27 cellular contexts compared by ENCODE assay signal in the genomic region with DNA sequence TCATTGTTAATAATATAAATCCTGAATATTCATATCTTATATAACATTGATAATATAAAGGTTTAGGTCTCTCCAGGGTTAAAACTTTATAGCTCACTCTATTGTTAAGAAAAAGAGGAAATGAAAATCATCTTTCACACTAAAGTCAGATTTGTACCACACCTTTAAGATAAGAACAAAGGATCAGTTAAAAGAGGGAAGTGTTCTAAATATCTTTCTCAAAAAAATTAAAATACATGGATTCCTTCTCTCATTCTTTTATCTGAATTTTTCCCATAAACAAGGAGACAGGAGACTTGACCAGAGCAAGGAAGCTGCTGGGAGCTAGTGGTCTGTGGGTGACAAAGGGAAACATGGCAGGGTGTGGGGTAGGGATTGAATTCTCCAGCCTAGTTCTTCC.
DNase-seq lines count a peak whose midpoint lies in the region; ATAC-seq, FAIRE-seq and TF ChIP-seq lines count a peak whose summit lies in the region.
"Had no signal": no experiment of that assay in that cellular context is flagged by ENCODE, and none has a peak within 500 bp of the region (broad histone marks: within the 10 kb centered on the region; RNA-seq: fewer than 3 reads in every experiment).

No MANE protein-coding gene starts in this region.

- H3K4me1 ChIP-seq in A549 (no peaks in the 10 kb centered on the region), astrocyte (ENCODE audit: insufficient read depth, low read length) (no peaks in the 10 kb centered on the region)
- H3K4me1 ChIP-seq: BE2C, BLaER1 had no signal

- H3K9ac ChIP-seq in astrocyte (ENCODE audit: low read length): no peak overlapping the region
- H3K9ac ChIP-seq: BLaER1 had no signal

- no peak for TF ChIP-seq EP300 in A549 (IDR thresholded peaks at IDR 0.05)

- H3K36me3 Mint-ChIP-seq in astrocyte (ENCODE audit: low read depth, unreplicated experiment): no peaks in the 10 kb centered on the region
- no peaks in the 10 kb centered on the region for H3K36me3 Mint-ChIP-seq in endothelial cell (ENCODE audit: low read depth, unreplicated experiment)
- no peaks in the 10 kb centered on the region for H3K36me3 Mint-ChIP-seq in stimulated activated naive B cell treated with anti-CD40 and anti-IgM and Interleukin-4, amounts not matched to agents 10 μg/mL and 1 μg/mL and 100 μg/mL, for 72 hours
- H3K36me3 Mint-ChIP-seq in WTC11: no peaks in the 10 kb centered on the region
- H3K36me3 Mint-ChIP-seq: CD14-positive monocyte; CD4-positive, alpha-beta memory T cell; CD4-positive, CD25-positive, alpha-beta regulatory T cell; CD8-positive, alpha-beta memory T cell had no signal

- H3K36me3 ChIP-seq in astrocyte (ENCODE audit: insufficient read depth, low read length): no peaks in the 10 kb centered on the region
- H3K36me3 ChIP-seq: BE2C, BLaER1 had no signal

- CTCF ChIA-PET in A549 (lab: Yijun Ruan, JAX) (no interaction called here), WTC11 (lab: Charles Lee) (no interaction called here)

- H3K4me3 ChIP-seq in A549 (no peak overlapping the region), astrocyte (ENCODE audit: insufficient read depth, low read depth, low read length) (no peak overlapping the region)
- H3K4me3 ChIP-seq: BLaER1 had no signal

- no peak overlapping the region for H2AFZ ChIP-seq in astrocyte (ENCODE audit: low read depth, low read length)

- H3K27me3 Mint-ChIP-seq in astrocyte (ENCODE audit: low read depth, unreplicated experiment) (no peaks in the 10 kb centered on the region), endothelial cell (ENCODE audit: unreplicated experiment) (peaks cover 2% of the 10 kb centered on the region), WTC11 (ENCODE audit: low read depth) (no peaks in the 10 kb centered on the region)
- H3K27me3 Mint-ChIP-seq in stimulated activated naive B cell treated with anti-CD40 and anti-IgM and Interleukin-4, amounts not matched to agents 10 μg/mL and 1 μg/mL and 100 μg/mL, for 72 hours: no peaks in the 10 kb centered on the region
- H3K27me3 Mint-ChIP-seq: CD4-positive, alpha-beta memory T cell; CD4-positive, CD25-positive, alpha-beta regulatory T cell; CD8-positive, alpha-beta memory T cell had no signal

- no peak for DNase-seq in A549 (ENCODE audit: low read depth in 1 of 2, low spot score in 1 of 2)
- peak; percentile 9 for DNase-seq in KBM-7
- no peak for DNase-seq in astrocyte (ENCODE audit: low read depth)
- DNase-seq in endothelial cell (ENCODE audit: low spot score): no peak
- no peak for DNase-seq in activated naive CD4-positive, alpha-beta T cell (lab: John Stamatoyannopoulos, UW)
- no peak for DNase-seq in stimulated activated naive B cell treated with anti-CD40 and anti-IgM and Interleukin-4, amounts not matched to agents 10 μg/mL and 1 μg/mL and 100 μg/mL, for 72 hours
- no peak for DNase-seq in WTC11 (ENCODE audit: low spot score)
- DNase-seq: 8988T; BE2C; C1 segment of cervical spinal cord; CD4-positive, alpha-beta memory T cell; CD4-positive, CD25-positive, alpha-beta regulatory T cell; CD8-positive, alpha-beta memory T cell; COR-L47; DMS 273 treated with DMSO at 0.1 percent for 48 hours; DMS153; DMS53; DMS79; DND-41; EL; GDM1 had no signal

- H3K9me3 ChIP-seq in A549 (no peaks in the 10 kb centered on the region), astrocyte (ENCODE audit: insufficient read depth, low read depth, low read length) (no peaks in the 10 kb centered on the region)
- H3K9me3 ChIP-seq: BE2C, BLaER1 had no signal

- ATAC-seq in A549 (no peak), HG03469 (IDR thresholded peaks at IDR 0.05; ENCODE audit: unreplicated experiment) (no peak), WTC11 (no peak)
- no peak for ATAC-seq in stimulated activated naive B cell treated with anti-CD40 and anti-IgM and Interleukin-4, amounts not matched to agents 10 μg/mL and 1 μg/mL and 100 μg/mL, for 72 hours (replicated peaks)

- TF ChIP-seq RAD21 in A549 (conservative IDR thresholded peaks at IDR 0.05 in 1 of 2, IDR thresholded peaks at IDR 0.05 in 1 of 2): no peak

- no peak overlapping the region for H3K27ac Mint-ChIP-seq in astrocyte (ENCODE audit: unreplicated experiment)
- H3K27ac Mint-ChIP-seq in endothelial cell (ENCODE audit: unreplicated experiment): peak overlapping the region; percentile 30
- no peak overlapping the region for H3K27ac Mint-ChIP-seq in stimulated activated naive B cell treated with anti-CD40 and anti-IgM and Interleukin-4, amounts not matched to agents 10 μg/mL and 1 μg/mL and 100 μg/mL, for 72 hours
- no peak overlapping the region for H3K27ac Mint-ChIP-seq in WTC11
- H3K27ac Mint-ChIP-seq: CD4-positive, alpha-beta memory T cell; CD4-positive, CD25-positive, alpha-beta regulatory T cell; CD8-positive, alpha-beta memory T cell had no signal

- H4K20me1 ChIP-seq in astrocyte (ENCODE audit: insufficient read depth, low read length): no peaks in the 10 kb centered on the region

- in situ Hi-C loops in KBM-7 (cut with MboI; ENCODE audit: low pct_unique_long_range_greater_than_20kb, low sequenced_read_pairs): no loop called here

- TF ChIP-seq POLR2A in A549 (IDR thresholded peaks at IDR 0.05; ENCODE audit: low read length): no peak

- no peaks in the 10 kb centered on the region for H3K27me3 ChIP-seq in astrocyte (ENCODE audit: insufficient read depth, low read length)
- H3K27me3 ChIP-seq: BE2C had no signal

- H3K79me2 ChIP-seq in astrocyte (ENCODE audit: insufficient read depth, low read length): no peaks in the 10 kb centered on the region

- no peaks in the 10 kb centered on the region for H3K9me3 Mint-ChIP-seq in astrocyte (ENCODE audit: unreplicated experiment)
- H3K9me3 Mint-ChIP-seq in endothelial cell (ENCODE audit: unreplicated experiment): no peaks in the 10 kb centered on the region
- H3K9me3 Mint-ChIP-seq in stimulated activated naive B cell treated with anti-CD40 and anti-IgM and Interleukin-4, amounts not matched to agents 10 μg/mL and 1 μg/mL and 100 μg/mL, for 72 hours: no peaks in the 10 kb centered on the region
- peaks cover 4% of the 10 kb centered on the region; the same call in 1 of the 2 replicates for H3K9me3 Mint-ChIP-seq in WTC11

- H3K4me1 Mint-ChIP-seq in astrocyte (ENCODE audit: low read depth, unreplicated experiment): no peaks in the 10 kb centered on the region
- no peaks in the 10 kb centered on the region for H3K4me1 Mint-ChIP-seq in endothelial cell (ENCODE audit: unreplicated experiment)
- no peaks in the 10 kb centered on the region for H3K4me1 Mint-ChIP-seq in stimulated activated naive B cell treated with anti-CD40 and anti-IgM and Interleukin-4, amounts not matched to agents 10 μg/mL and 1 μg/mL and 100 μg/mL, for 72 hours
- H3K4me1 Mint-ChIP-seq in WTC11: peaks cover 3% of the 10 kb centered on the region; the same call in 1 of the 2 replicates
- H3K4me1 Mint-ChIP-seq: CD14-positive monocyte; CD4-positive, alpha-beta memory T cell; CD4-positive, CD25-positive, alpha-beta regulatory T cell; CD8-positive, alpha-beta memory T cell had no signal

- TF ChIP-seq CTCF in A549 (IDR thresholded peaks at IDR 0.05) (no peak), astrocyte (IDR thresholded peaks at IDR 0.05; ENCODE audit: insufficient read depth, low read depth, low read length) (no peak), endothelial cell (IDR thresholded peaks at IDR 0.05; ENCODE audit: unreplicated experiment) (no peak), WTC11 (IDR thresholded peaks at IDR 0.05) (no peak)

- H3K27ac ChIP-seq in A549: no peak overlapping the region
- no peak overlapping the region for H3K27ac ChIP-seq in astrocyte (ENCODE audit: low read depth, low read length)
- H3K27ac ChIP-seq: BLaER1 had no signal

- no peak overlapping the region for H3K4me2 ChIP-seq in A549
- no peak overlapping the region for H3K4me2 ChIP-seq in astrocyte (ENCODE audit: low read length)
- H3K4me2 ChIP-seq: BLaER1 had no signal

- POLR2A ChIA-PET in A549 (lab: Yijun Ruan, JAX) (no interaction called here), WTC11 (lab: Charles Lee) (no interaction called here)

- no peak overlapping the region for H3K4me3 Mint-ChIP-seq in astrocyte (ENCODE audit: unreplicated experiment)
- H3K4me3 Mint-ChIP-seq in endothelial cell (ENCODE audit: unreplicated experiment): no peak overlapping the region
- no peak overlapping the region for H3K4me3 Mint-ChIP-seq in stimulated activated naive B cell treated with anti-CD40 and anti-IgM and Interleukin-4, amounts not matched to agents 10 μg/mL and 1 μg/mL and 100 μg/mL, for 72 hours
- no peak overlapping the region for H3K4me3 Mint-ChIP-seq in WTC11
- H3K4me3 Mint-ChIP-seq: CD14-positive monocyte; CD4-positive, alpha-beta memory T cell; CD4-positive, CD25-positive, alpha-beta regulatory T cell; CD8-positive, alpha-beta memory T cell had no signal

- FAIRE-seq in A549 (lab: Jason Lieb, UNC) (peak; percentile 51), astrocyte (lab: Jason Lieb, UNC) (peak; percentile 37)
- FAIRE-seq: A204.1, GM12891, GM19239 had no signal

TF ChIP-seq in A549, 52 proteins besides CTCF, POLR2A, EP300 and RAD21 (continues in another document):
- TF ChIP-seq HOXB5 (CRISPR knock-in tag; IDR thresholded peaks at IDR 0.05) (no peak), MAZ (IDR thresholded peaks at IDR 0.05; ENCODE audit: borderline replicate concordance, low read depth, low read length) (no peak), ESRRA (IDR thresholded peaks at IDR 0.05; ENCODE audit: borderline replicate concordance, low read length) (no peak), MYC (IDR thresholded peaks at IDR 0.05; ENCODE audit: borderline replicate concordance, low read length) (no peak), SREBF2 (IDR thresholded peaks at IDR 0.05) (no peak), KDM1A (IDR thresholded peaks at IDR 0.05; ENCODE audit: low read depth) (no peak), TP53 (CRISPR knock-in tag; IDR thresholded peaks at IDR 0.05) (no peak), JUN (IDR thresholded peaks at IDR 0.05) (no peak)
- TF ChIP-seq, protein P1, sequence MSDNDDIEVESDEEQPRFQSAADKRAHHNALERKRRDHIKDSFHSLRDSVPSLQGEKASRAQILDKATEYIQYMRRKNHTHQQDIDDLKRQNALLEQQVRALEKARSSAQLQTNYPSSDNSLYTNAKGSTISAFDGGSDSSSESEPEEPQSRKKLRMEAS (IDR thresholded peaks at IDR 0.05): no peak

TF ChIP-seq in WTC11, 78 proteins besides CTCF, POLR2A, EP300 and RAD21 (continues in another document):
- TF ChIP-seq, protein P1 (CRISPR knock-in tag; IDR thresholded peaks at IDR 0.05): no peak
- TF ChIP-seq CBFB (CRISPR knock-in tag; IDR thresholded peaks at IDR 0.05; ENCODE audit: low read depth): no peak
- no peak for TF ChIP-seq TEAD1 (CRISPR knock-in tag; IDR thresholded peaks at IDR 0.05)
